In genomic region chr6:27400877-27401642, GRCh38 we compare ENCODE assay signal across 2 cellular contexts.
TF ChIP-seq lines count a peak whose summit lies in the region.

No MANE protein-coding gene starts in this region.

TF ChIP-seq in HCT116, 20 proteins besides CTCF, POLR2A, EP300 and RAD21:
- TF ChIP-seq CEBPB (IDR thresholded peaks at IDR 0.05; ENCODE audit: low read depth) (no peak), SP1 (IDR thresholded peaks at IDR 0.05; ENCODE audit: low read depth) (no peak), POLR2AphosphoS5 (IDR thresholded peaks at IDR 0.05; ENCODE audit: low read depth, low read length) (no peak), SIN3A (IDR thresholded peaks at IDR 0.05; ENCODE audit: low read depth) (no peak), ZNF274 (IDR thresholded peaks at IDR 0.05; ENCODE audit: low read depth, low read length) (peak; percentile 88), ZFX (IDR thresholded peaks at IDR 0.05) (no peak), ATF3 (IDR thresholded peaks at IDR 0.05) (no peak)

TF ChIP-seq in K562, 482 proteins besides CTCF, POLR2A, EP300 and RAD21:
- TF ChIP-seq ZNF75A (CRISPR knock-in tag; IDR thresholded peaks at IDR 0.05) (0 out of 2 replicates have a peak, but pooled peaks have one; percentile 85), ZBTB5 (IDR thresholded peaks at IDR 0.05) (no peak), TRIM28 (IDR thresholded peaks at IDR 0.05) (peak; percentile 86), CBX3 (IDR thresholded peaks at IDR 0.05; ENCODE audit: borderline replicate concordance in 1 of 2, low read length in 2 of 2) (peak in 1 of 2 experiments; percentile 50; a peak in 2 of 3 replicates), THRB (CRISPR knock-in tag; conservative IDR thresholded peaks at IDR 0.05) (no peak), ZNF274 (IDR thresholded peaks at IDR 0.05; ENCODE audit: borderline replicate concordance, low read depth, low read length) (peak; percentile 99), SOX6 (IDR thresholded peaks at IDR 0.05) (peak; percentile 66; the same call in 1 of the 2 replicates), MYC (IDR thresholded peaks at IDR 0.05; ENCODE audit: low read depth, low read length) (no peak), MYC (CRISPR knock-in tag; IDR thresholded peaks at IDR 0.05; ENCODE audit: borderline replicate concordance, low read depth) (no peak), MGA (IDR thresholded peaks at IDR 0.05) (0 out of 2 replicates have a peak, but pooled peaks have one; percentile 17), ETS1 (conservative IDR thresholded peaks at IDR 0.05; ENCODE audit: control insufficient read depth, low read depth, low read length) (0 out of 2 replicates have a peak, but pooled peaks have one; percentile 59)
TF ChIP-seq in K562: peak in this region for 7.
